Comparison of ENCODE assay signal across 8 cellular contexts in genomic region chr15:73965730-73966103, GRCh38. TPM values are rescaled to one million over a fixed set of nuclear protein-coding genes. Genes with fewer than 3 reads are reported as not detected.
DNase-seq lines count a peak whose midpoint lies in the region; ATAC-seq, FAIRE-seq and TF ChIP-seq lines count a peak whose summit lies in the region.

No MANE protein-coding gene starts in this region.

- H3K4ac ChIP-seq in H9 (ENCODE audit: low read depth, low read length): no peak overlapping the region

- no peak for TF ChIP-seq CTCF in astrocyte (IDR thresholded peaks at IDR 0.05; ENCODE audit: insufficient read depth, low read depth, low read length)
- no peak for TF ChIP-seq CTCF in H9 (conservative IDR thresholded peaks at IDR 0.05)

- H3K9ac ChIP-seq in astrocyte (ENCODE audit: low read length) (no peak overlapping the region), H9 (ENCODE audit: extremely low read depth, insufficient read length, low read length) (no peak overlapping the region)

- no peak overlapping the region for H2BK5ac ChIP-seq in H9 (ENCODE audit: insufficient read length, low read length)

- no peak overlapping the region for H3K4me3 Mint-ChIP-seq in astrocyte (ENCODE audit: unreplicated experiment)
- H3K4me3 Mint-ChIP-seq in H9: 0 out of 5 replicates have a peak overlapping the region, but pooled peaks of 1 of the 2 experiments have one; percentile 7

- no CpG with 5 or more reads among the region's 2 CpGs for WGBS in H9 (ENCODE audit: extremely low coverage, insufficient read length, low lambda C conversion rate)

- no peak overlapping the region for H2BK12ac ChIP-seq in H9 (ENCODE audit: insufficient read length, low read depth, low read length)

- H3K4me1 Mint-ChIP-seq in astrocyte (ENCODE audit: low read depth, unreplicated experiment) (peaks cover 21% of the 10 kb centered on the region), H9 (peaks cover 24 to 40% of the 10 kb centered on the region in 2 experiments)

- H3K36me3 ChIP-seq in astrocyte (ENCODE audit: insufficient read depth, low read length): no peaks in the 10 kb centered on the region

- H4K91ac ChIP-seq in H9 (ENCODE audit: insufficient read length, low read depth, low read length): no peak overlapping the region

- no peak overlapping the region for H3K56ac ChIP-seq in H9 (ENCODE audit: insufficient read length, low read depth, low read length)

- H3K23me2 ChIP-seq in H9 (ENCODE audit: insufficient read length, low read depth, low read length, poor library complexity, severe bottlenecking): no peaks in the 10 kb centered on the region

- FAIRE-seq in astrocyte (lab: Jason Lieb, UNC): no peak

- peak; percentile 42 for DNase-seq in stimulated activated CD4-positive, alpha-beta T cell treated with anti-CD3 and anti-CD28 coated beads, Interleukin-4, amount 100 ng/mL, for 24 hours
- no peak for DNase-seq in stimulated activated CD4-positive, alpha-beta T cell treated with anti-CD3 and anti-CD28 coated beads, Interleukin-2, amount 100 ng/mL, for 48 hours
- peak; percentile 61 for DNase-seq in astrocyte (ENCODE audit: low read depth)
- no peak for DNase-seq in posterior vena cava (ENCODE audit: low spot score)
- DNase-seq in NCI-H774 (lab: John Stamatoyannopoulos, UW): no peak
- no peak for DNase-seq in NCI-H2081 treated with DMSO at 0.1 percent for 48 hours (lab: John Stamatoyannopoulos, UW)
- DNase-seq in H9: no peak

- no peaks in the 10 kb centered on the region for H3K27me3 Mint-ChIP-seq in astrocyte (ENCODE audit: low read depth, unreplicated experiment)
- H3K27me3 Mint-ChIP-seq in H9 (ENCODE audit: low read depth): peaks cover 4% of the 10 kb centered on the region

- H3K27me3 ChIP-seq in astrocyte (ENCODE audit: insufficient read depth, low read length) (no peaks in the 10 kb centered on the region), H9 (ENCODE audit: insufficient read depth, low read length) (no peaks in the 10 kb centered on the region)

- no peak overlapping the region for H2AFZ ChIP-seq in astrocyte (ENCODE audit: low read depth, low read length)
- no peak overlapping the region for H2AFZ ChIP-seq in H9 (ENCODE audit: low read length)

- no peaks in the 10 kb centered on the region for H3K36me3 Mint-ChIP-seq in astrocyte (ENCODE audit: low read depth, unreplicated experiment)
- no peaks in the 10 kb centered on the region for H3K36me3 Mint-ChIP-seq in H9 (ENCODE audit: insufficient read depth in 1 of 3, low read depth in 3 of 3)

- H3K27ac Mint-ChIP-seq in astrocyte (ENCODE audit: unreplicated experiment): peak overlapping the region; percentile 28
- H3K27ac Mint-ChIP-seq in H9: no peak overlapping the region

- ATAC-seq in HG03558 (IDR thresholded peaks at IDR 0.05; ENCODE audit: extremely low read depth, unreplicated experiment): peak; percentile 55

- no peak overlapping the region for H2BK15ac ChIP-seq in H9 (ENCODE audit: low read depth, low read length)

- H3K4me1 ChIP-seq in astrocyte (ENCODE audit: insufficient read depth, low read length) (peaks cover 13% of the 10 kb centered on the region), H9 (ENCODE audit: insufficient read depth, low read length) (peaks cover 4% of the 10 kb centered on the region; the same call in 1 of the 2 replicates)

- H2AK5ac ChIP-seq in H9 (ENCODE audit: insufficient read length, low read length): no peak overlapping the region

- H4K20me1 ChIP-seq in astrocyte (ENCODE audit: insufficient read depth, low read length) (no peaks in the 10 kb centered on the region), H9 (ENCODE audit: control insufficient read depth, insufficient read depth, insufficient read length) (no peaks in the 10 kb centered on the region)

- no peaks in the 10 kb centered on the region for H3K79me1 ChIP-seq in H9 (ENCODE audit: insufficient read depth, low read depth, low read length, poor library complexity, severe bottlenecking)

- no peak overlapping the region for H2BK20ac ChIP-seq in H9 (ENCODE audit: low read depth, low read length, poor library complexity, severe bottlenecking)

- H3T11ph ChIP-seq in H9 (ENCODE audit: low read length): no peak overlapping the region

- H3K27ac ChIP-seq in astrocyte (ENCODE audit: low read depth, low read length): no peak overlapping the region
- no peak overlapping the region for H3K27ac ChIP-seq in H9 (ENCODE audit: insufficient read length, low read depth, low read length)

- no peak overlapping the region for H3K14ac ChIP-seq in H9 (ENCODE audit: insufficient read depth, low read length)

- H3K4me2 ChIP-seq in astrocyte (ENCODE audit: low read length) (peak overlapping the region; percentile 75), H9 (ENCODE audit: insufficient read depth, insufficient read length, low read length) (no peak overlapping the region)

- no peak overlapping the region for H4K8ac ChIP-seq in H9 (replicated peaks; ENCODE audit: insufficient read length, low read depth, low read length)

- H3K9me3 ChIP-seq in astrocyte (ENCODE audit: insufficient read depth, low read depth, low read length): no peaks in the 10 kb centered on the region
- H3K9me3 ChIP-seq in H9 (ENCODE audit: control insufficient read depth, low read depth, low read length): no peaks in the 10 kb centered on the region

- intact Hi-C loops in posterior vena cava (cut with DNase I): no loop called here

- H3K79me2 ChIP-seq in astrocyte (ENCODE audit: insufficient read depth, low read length): no peaks in the 10 kb centered on the region
- no peaks in the 10 kb centered on the region for H3K79me2 ChIP-seq in H9 (ENCODE audit: insufficient read depth, low read length)

- H3K4me3 ChIP-seq in astrocyte (ENCODE audit: insufficient read depth, low read depth, low read length): no peak overlapping the region

- H3K9me3 Mint-ChIP-seq in astrocyte (ENCODE audit: unreplicated experiment) (no peaks in the 10 kb centered on the region), H9 (no peaks in the 10 kb centered on the region)

- H3K23ac ChIP-seq in H9 (ENCODE audit: insufficient read length, low read depth, low read length): no peak overlapping the region

- no peak overlapping the region for H2BK120ac ChIP-seq in H9 (ENCODE audit: low read depth, low read length, poor library complexity, severe bottlenecking)

- no peak overlapping the region for H4K5ac ChIP-seq in H9 (ENCODE audit: insufficient read length, low read depth, low read length)

- H3K18ac ChIP-seq in H9 (ENCODE audit: insufficient read length, low read depth, low read length): no peak overlapping the region

RNA-seq across cellular contexts. Expression of gene STOML1, which starts 26.4 kb away (rescaled TPM):
- total RNA-seq in astrocyte (12.4 and 16.6 TPM in 2 replicates), posterior vena cava (10 to 100 TPM; 17.3 to 20.1 TPM), H9 (2021) (2.5 and 2.9 TPM in 2 replicates)

RNA-seq across cellular contexts. Expression of gene PML, which starts 28.8 kb away (rescaled TPM):
- total RNA-seq in astrocyte: 116 and 119 TPM in 2 replicates
- 10 to 100 TPM; 49.2 to 50.7 TPM for total RNA-seq in posterior vena cava
- 23.6 and 24.6 TPM in 2 replicates for total RNA-seq in H9 (2021)

RNA-seq across cellular contexts. Expression of gene LOXL1, which starts 39.5 kb away (rescaled TPM):
- 280 and 384 TPM in 2 replicates for total RNA-seq in astrocyte
- 100 to 1,000 TPM in 1 of 2 donors, 10 to 100 TPM in 1; 94.6 to 110 TPM for total RNA-seq in posterior vena cava
- total RNA-seq in H9 (2021): 6.9 and 9.1 TPM in 2 replicates

Comparison
In these comparisons a context has a peak if more than half of its experiments do, and no peak if none do; other contexts are left out.
1. DNase-seq: peak in stimulated activated CD4-positive, alpha-beta T cell treated with anti-CD3 and anti-CD28 coated beads, Interleukin-4, amount 100 ng/mL, for 24 hours (single experiment) and astrocyte (single experiment); none in stimulated activated CD4-positive, alpha-beta T cell treated with anti-CD3 and anti-CD28 coated beads, Interleukin-2, amount 100 ng/mL, for 48 hours (0 of 2), posterior vena cava (single experiment), NCI-H774 (single experiment), NCI-H2081 treated with DMSO at 0.1 percent for 48 hours (single experiment) and H9 (single experiment).